27 cellular contexts compared by ENCODE assay signal in the genomic region with DNA sequence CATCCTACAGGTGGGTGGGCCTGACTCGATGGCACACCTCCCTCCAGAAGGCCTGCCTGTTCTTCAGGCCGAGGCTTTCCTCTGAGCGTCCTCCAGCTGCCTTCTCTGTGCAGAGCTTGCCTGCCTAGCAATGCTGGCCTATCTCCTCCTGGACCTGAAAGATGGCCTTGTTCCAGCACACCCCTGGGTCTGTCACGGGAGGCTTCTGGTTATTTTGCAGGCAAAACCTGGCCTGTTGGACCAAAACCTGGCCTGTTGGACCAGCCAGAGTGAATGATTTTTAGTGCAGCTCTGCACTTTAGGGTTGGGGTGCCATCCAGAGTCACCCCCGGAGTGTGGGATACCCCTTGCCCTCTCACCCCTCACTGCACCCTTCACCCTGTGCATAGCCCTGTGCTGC.
"Had no signal": no experiment of that assay in that cellular context is flagged by ENCODE, and none has a peak within 500 bp of the region (broad histone marks: within the 10 kb centered on the region; RNA-seq: fewer than 3 reads in every experiment).

No MANE protein-coding gene starts in this region.

- H3K9me3 ChIP-seq: adrenal gland, body of pancreas, heart left ventricle had no signal

- H3K27me3 ChIP-seq: adrenal gland, body of pancreas, dorsolateral prefrontal cortex, heart left ventricle had no signal

- H3K36me3 ChIP-seq: adrenal gland, heart left ventricle, WERI-Rb-1 had no signal

- H3K4me3 ChIP-seq: adrenal gland, body of pancreas, coronary artery, dorsolateral prefrontal cortex, heart left ventricle had no signal

- H3K4me1 ChIP-seq: adrenal gland, body of pancreas, heart left ventricle had no signal

- H3K27ac ChIP-seq: adrenal gland, body of pancreas, coronary artery, dorsolateral prefrontal cortex, heart left ventricle, WERI-Rb-1 had no signal

- DNase-seq: activated B cell treated with CpG ODN at 0.5 μM for 24 hours; activated CD4-positive, alpha-beta T cell treated with anti-CD3 and anti-CD28 coated beads for 48 hours; activated CD4-positive, alpha-beta T cell treated with anti-CD3 and anti-CD28 coated beads, Interleukin-2, amount 50 U/mL, for 1 hour; activated CD4-positive, alpha-beta T cell treated with anti-CD3 and anti-CD28 coated beads, Interleukin-2, amount 50 U/mL, for 48 hours; activated CD8-positive, alpha-beta memory T cell treated with anti-CD3 and anti-CD28 coated beads for 24 hours; activated CD8-positive, alpha-beta T cell treated with anti-CD3 and anti-CD28 coated beads for 36 hours; activated effector memory CD4-positive, alpha-beta T cell treated with anti-CD3 and anti-CD28 coated beads, Interleukin-2, amount 50 U/mL, for 16 hours; activated naive CD4-positive, alpha-beta T cell treated with anti-CD3 and anti-CD28 coated beads for 36 hours; activated naive CD8-positive, alpha-beta T cell treated with anti-CD3 and anti-CD28 coated beads for 36 hours; activated naive CD8-positive, alpha-beta T cell treated with anti-CD3 and anti-CD28 coated beads, Interleukin-2, amount 50 U/mL, for 24 hours; activated T-cell treated with anti-CD3 and anti-CD28 coated beads, Interleukin-2, amount 50 U/mL, for 48 hours; adrenal gland; amygdala; aorta; body of pancreas; effector memory CD4-positive, alpha-beta T cell; endodermal cell; foreskin fibroblast; glutamatergic neuron; heart left ventricle; T-helper 17 cell; T1000; WERI-Rb-1 had no signal

- ATAC-seq: activated CD4-positive, CD25-positive, alpha-beta regulatory T cell treated with anti-CD3 and anti-CD28 coated beads, Interleukin-2, amount 50 U/mL, for 24 hours; activated CD8-positive, alpha-beta T cell treated with anti-CD3 and anti-CD28 coated beads for 36 hours; activated naive CD8-positive, alpha-beta T cell treated with anti-CD3 and anti-CD28 coated beads, Interleukin-2, amount 50 U/mL, for 24 hours; body of pancreas; esophagus mucosa; heart left ventricle; T-helper 17 cell had no signal
